In genomic region chr1:38858833-38859560, GRCh38 we compare ENCODE assay signal across 8 cellular contexts.
DNase-seq lines count a peak whose midpoint lies in the region; ATAC-seq and TF ChIP-seq lines count a peak whose summit lies in the region.

No MANE protein-coding gene starts in this region.

- DNase-seq in ELR (ENCODE audit: low read depth) (peak; percentile 78), WERI-Rb-1 (peak; percentile 22), cerebellar cortex (ENCODE audit: low spot score) (peak; percentile 17), kidney tubule cell (ENCODE audit: low spot score) (peak; percentile 86), KG1 (lab: John Stamatoyannopoulos, UW) (no peak)
- peak; percentile 71 for DNase-seq in stimulated activated CD4-positive, alpha-beta T cell treated with anti-CD3 and anti-CD28 coated beads, Interleukin-15, amount 100 ng/mL, for 24 hours

- H3K36me3 ChIP-seq in KOPT-K1 (ENCODE audit: insufficient read depth, low read length) (peaks cover 36% of the 10 kb centered on the region), WERI-Rb-1 (peaks cover 13% of the 10 kb centered on the region)

- H3K27me3 ChIP-seq in WERI-Rb-1 (ENCODE audit: insufficient read depth, low read depth, severe bottlenecking): no peaks in the 10 kb centered on the region

- H3K9me3 ChIP-seq in KOPT-K1 (ENCODE audit: insufficient read depth, low read length, poor library complexity, severe bottlenecking) (no peaks in the 10 kb centered on the region), WERI-Rb-1 (ENCODE audit: severe bottlenecking) (no peaks in the 10 kb centered on the region)

- peak; percentile 33 for ATAC-seq in GM21825 (IDR thresholded peaks at IDR 0.05; ENCODE audit: unreplicated experiment)

- H3K4me3 ChIP-seq in WERI-Rb-1 (ENCODE audit: low read depth, low read length): peak overlapping the region; percentile 78

- TF ChIP-seq CTCF in WERI-Rb-1 (IDR thresholded peaks at IDR 0.05; ENCODE audit: low read depth, low read length): no peak

- peak overlapping the region; percentile 39 for H3K27ac ChIP-seq in KOPT-K1 (ENCODE audit: low read depth, low read length, poor library complexity, severe bottlenecking)
- H3K27ac ChIP-seq in WERI-Rb-1: peak overlapping the region; percentile 40
